26 cellular contexts compared by ENCODE assay signal in the genomic region with DNA sequence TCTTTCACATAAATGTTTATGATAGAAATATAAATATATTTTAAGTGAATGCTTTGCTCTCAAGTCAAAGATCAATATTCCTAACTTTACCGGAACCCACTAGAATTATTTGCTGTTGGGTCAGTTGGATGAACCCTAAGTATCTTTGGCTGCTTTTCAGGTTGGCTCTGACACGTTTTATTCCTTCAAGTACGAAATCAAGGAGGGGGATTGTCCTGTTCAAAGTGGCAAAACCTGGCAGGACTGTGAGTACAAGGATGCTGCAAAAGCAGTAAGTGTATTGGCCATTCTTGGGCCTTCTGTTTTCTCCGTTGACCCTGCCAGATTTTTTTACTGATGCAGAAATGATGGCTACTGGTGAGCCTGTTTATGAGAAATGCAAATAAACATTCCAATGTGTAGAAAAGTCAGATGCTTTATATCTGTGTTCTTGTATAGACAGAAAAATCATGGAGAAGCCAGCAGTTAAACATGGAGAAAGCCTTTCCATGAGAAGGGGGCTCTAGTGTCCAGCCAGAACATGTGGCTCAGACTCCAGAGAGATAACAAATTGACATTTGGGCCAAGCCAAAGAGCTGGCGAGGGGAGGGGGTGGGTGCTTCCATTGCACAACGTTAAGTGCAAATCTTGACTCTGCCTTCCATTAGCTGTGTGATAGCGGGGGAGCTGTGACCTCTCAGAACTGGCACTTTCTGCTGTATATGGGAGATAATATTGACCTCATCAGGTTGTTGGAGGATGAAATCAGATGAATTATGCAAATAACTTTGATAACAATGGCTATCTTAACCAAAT. TPM values are rescaled to one million over a fixed set of nuclear protein-coding genes. Genes with fewer than 3 reads are reported as not detected.
DNase-seq lines count a peak whose midpoint lies in the region; ATAC-seq, FAIRE-seq and TF ChIP-seq lines count a peak whose summit lies in the region.
"Had no signal": no experiment of that assay in that cellular context is flagged by ENCODE, and none has a peak within 500 bp of the region (broad histone marks: within the 10 kb centered on the region; RNA-seq: fewer than 3 reads in every experiment).

No MANE protein-coding gene starts in this region.

- no peaks in the 10 kb centered on the region for H3K79me2 ChIP-seq in K562 (ENCODE audit: control insufficient read depth, insufficient read depth, low read length)

- no peak; the same call in 1 of the 2 replicates for TF ChIP-seq EP300 in K562 (IDR thresholded peaks at IDR 0.05; ENCODE audit: low read length)

- H3K36me3 Mint-ChIP-seq in activated T-cell treated with anti-CD3 and anti-CD28 coated beads, Interleukin-2, amount 50 U/mL, for 4 hours (ENCODE audit: insufficient read depth) = no peaks in the 10 kb centered on the region
- H3K36me3 Mint-ChIP-seq: CD8-positive, alpha-beta T cell had no signal

- no peaks in the 10 kb centered on the region for H3K4me1 Mint-ChIP-seq in activated T-cell treated with anti-CD3 and anti-CD28 coated beads, Interleukin-2, amount 50 U/mL, for 4 hours (ENCODE audit: low read depth)

- TF ChIP-seq CTCF in K562 (IDR thresholded peaks at IDR 0.05 in 2 of 3, conservative IDR thresholded peaks at IDR 0.05 in 1 of 3; ENCODE audit: insufficient read depth in 2 of 3, low read depth in 1 of 3, low read length in 3 of 3) (no peak), kidney (IDR thresholded peaks at IDR 0.05; ENCODE audit: borderline replicate concordance, extremely low read depth, insufficient read depth) (no peak), thyroid gland (IDR thresholded peaks at IDR 0.05) (no peak), WERI-Rb-1 (IDR thresholded peaks at IDR 0.05; ENCODE audit: low read depth, low read length) (no peak)

- H3K4me1 ChIP-seq in K562 (replicated peaks in 1 of 2; ENCODE audit: control insufficient read depth in 2 of 2, insufficient read depth in 2 of 2, low read length in 2 of 2) = no peaks in the 10 kb centered on the region; a peak in 1 of 5 replicates
- no peaks in the 10 kb centered on the region for H3K4me1 ChIP-seq in kidney (ENCODE audit: control insufficient read depth in 1 of 2, insufficient read depth in 1 of 2, low read depth in 1 of 2, low read length in 2 of 2)
- peaks cover 0 to 3% of the 10 kb centered on the region in 2 donors for H3K4me1 ChIP-seq in thyroid gland

- H3K27ac ChIP-seq in K562 (ENCODE audit: extremely low read depth, low read depth, low read length) (no peak overlapping the region), kidney (ENCODE audit: low read depth in 2 of 2, low read length in 2 of 2) (peak overlapping the region; percentile 30 to 69), thyroid gland (no peak overlapping the region), WERI-Rb-1 (no peak overlapping the region)
- H3K27ac ChIP-seq: SK-N-MC had no signal

- no peak for DNase-seq in Right ventricle myocardium inferior (ENCODE audit: missing footprints)
- no peak for DNase-seq in cardiac septum (ENCODE audit: low spot score)
- peak; percentile 27 to 49 (median 36) for DNase-seq in K562 (ENCODE audit: extremely low read depth in 1 of 4, low spot score in 3 of 4)
- DNase-seq in kidney = no peak
- DNase-seq in thyroid gland = peak; percentile 45 to 49
- no peak for DNase-seq in GF-D8 (lab: John Stamatoyannopoulos, UW)
- DNase-seq in WERI-Rb-1 = no peak
- no peak for DNase-seq in activated T-cell treated with anti-CD3 and anti-CD28 coated beads, Interleukin-2, amount 50 U/mL, for 4 hours
- DNase-seq: 8988T; C1 segment of cervical spinal cord; CD8-positive, alpha-beta T cell; MM.1S; NCI-H1048; NCI-H1417 treated with DMSO at 0.1 percent for 48 hours; NCI-H187 treated with DMSO at 0.1 percent for 48 hours; NCI-H2107; NCI-H446 treated with DMSO at 0.1 percent for 48 hours; NCI-H526 treated with DMSO at 0.1 percent for 48 hours; PC-3; SHP77 treated with DMSO at 0.1 percent for 48 hours had no signal

- H3K4me3 ChIP-seq in K562 = no peak overlapping the region
- peak overlapping the region; percentile 52 to 57 for H3K4me3 ChIP-seq in kidney (ENCODE audit: low read length in 2 of 2)
- no peak overlapping the region for H3K4me3 ChIP-seq in thyroid gland (replicated peaks in 1 of 3)
- H3K4me3 ChIP-seq in WERI-Rb-1 (ENCODE audit: low read depth, low read length) = no peak overlapping the region
- H3K4me3 ChIP-seq: SK-N-MC had no signal

- peak; percentile 56 for ATAC-seq in Right ventricle myocardium inferior
- peak; percentile 69 for ATAC-seq in K562
- no peak for ATAC-seq in activated T-cell treated with anti-CD3 and anti-CD28 coated beads, Interleukin-2, amount 50 U/mL, for 4 hours
- ATAC-seq: CD8-positive, alpha-beta T cell; PC-3 had no signal

- H3K27me3 ChIP-seq in K562 (ENCODE audit: control insufficient read depth in 2 of 2, insufficient read depth in 2 of 2, low read length in 2 of 2) = peaks cover 6 to 17% of the 10 kb centered on the region in 2 experiments; a peak in 4 of 5 replicates
- H3K27me3 ChIP-seq in thyroid gland = no peaks in the 10 kb centered on the region
- H3K27me3 ChIP-seq in WERI-Rb-1 (ENCODE audit: insufficient read depth, low read depth, severe bottlenecking) = peaks cover 3% of the 10 kb centered on the region

- BruUV-seq in K562 (replicated peaks; lab: Mats Ljungman, UMichigan) = no TSS peak

- in situ Hi-C loops in K562 (cut with MboI) = no loop called here

- no peak overlapping the region for H3K9ac ChIP-seq in K562 (ENCODE audit: insufficient read depth in 1 of 2, low read depth in 2 of 2, low read length in 2 of 2)
- H3K9ac ChIP-seq in kidney (ENCODE audit: low read length in 2 of 2) = peak overlapping the region; percentile 24 to 35

- FAIRE-seq in K562 (lab: Jason Lieb, UNC) = no peak
- FAIRE-seq in kidney (lab: Jason Lieb, UNC) = no peak
- FAIRE-seq: GM18507, HTR-8/SVneo had no signal

- H3K36me3 ChIP-seq in K562 (ENCODE audit: control insufficient read depth, insufficient read depth, low read length) = no peaks in the 10 kb centered on the region
- no peaks in the 10 kb centered on the region for H3K36me3 ChIP-seq in kidney (ENCODE audit: control insufficient read depth in 1 of 2, insufficient read depth in 2 of 2, low read length in 2 of 2)
- H3K36me3 ChIP-seq in thyroid gland = no peaks in the 10 kb centered on the region
- no peaks in the 10 kb centered on the region for H3K36me3 ChIP-seq in WERI-Rb-1

- no peak for TF ChIP-seq RAD21 in K562 (CRISPR knock-in tag; conservative IDR thresholded peaks at IDR 0.05 in 1 of 2, IDR thresholded peaks at IDR 0.05 in 1 of 2)

- no peak overlapping the region for H2AFZ ChIP-seq in K562 (ENCODE audit: low read depth, low read length)

- no peak overlapping the region for H3K4me3 Mint-ChIP-seq in activated T-cell treated with anti-CD3 and anti-CD28 coated beads, Interleukin-2, amount 50 U/mL, for 4 hours
- H3K4me3 Mint-ChIP-seq: CD8-positive, alpha-beta T cell had no signal

- CTCF ChIA-PET in K562 (lab: Yijun Ruan, JAX; ENCODE audit: low intra/inter-chr PET ratio) = interaction anchor here (0.5 kb wide), 1 partner anchor 959 kb away, joined by 3 read pairs; no protein-coding TSS in a partner anchor

- H3K9me3 Mint-ChIP-seq in activated T-cell treated with anti-CD3 and anti-CD28 coated beads, Interleukin-2, amount 50 U/mL, for 4 hours = no peaks in the 10 kb centered on the region
- H3K9me3 Mint-ChIP-seq: CD8-positive, alpha-beta T cell had no signal

- intact Hi-C loops in Right ventricle myocardium inferior (cut with DNase I) (no loop called here), cardiac septum (cut with DNase I) (no loop called here), K562 (cut with micrococcal nuclease) (no loop called here), kidney (cut with DNase I) (no loop called here), thyroid gland (cut with DNase I) (no loop called here)

- H3K27me3 Mint-ChIP-seq in activated T-cell treated with anti-CD3 and anti-CD28 coated beads, Interleukin-2, amount 50 U/mL, for 4 hours (ENCODE audit: low read depth) = peaks cover 2% of the 10 kb centered on the region

- WGBS in K562 (ENCODE audit: insufficient coverage, low coverage, missing lambda C conversion rate) = 22% methylated on average over 6 of the region's 7 CpGs
- 20 to 37% methylated on average over 7 of the region's 7 CpGs for WGBS in thyroid gland, 2 donors

- H3K9me1 ChIP-seq in K562 (ENCODE audit: control insufficient read depth, insufficient read depth, low read length) = no peaks in the 10 kb centered on the region

- H3K9me3 ChIP-seq in K562 (replicated peaks; ENCODE audit: control insufficient read depth, insufficient read depth, low read depth, low read length) (no peaks in the 10 kb centered on the region), kidney (ENCODE audit: control insufficient read depth in 1 of 2, low read length in 2 of 2) (no peaks in the 10 kb centered on the region), thyroid gland (no peaks in the 10 kb centered on the region), WERI-Rb-1 (ENCODE audit: severe bottlenecking) (no peaks in the 10 kb centered on the region)

- POLR2A ChIA-PET in K562 (lab: Yijun Ruan, JAX) = interaction anchor here (1.0 to 3.8 kb wide), 2 partner anchors 12 to 63 kb away, joined by 3 to 14 read pairs; a partner anchor contains a TSS

- H3K4me2 ChIP-seq in K562 (ENCODE audit: insufficient read depth, low read length) = no peak overlapping the region

- no peaks in the 10 kb centered on the region; the same call in 1 of the 2 replicates for H4K20me1 ChIP-seq in K562 (replicated peaks; ENCODE audit: control insufficient read depth, insufficient read depth, low read length)

- TF ChIP-seq POLR2A in K562 (conservative IDR thresholded peaks at IDR 0.05) = no peak
- TF ChIP-seq POLR2A in thyroid gland (IDR thresholded peaks at IDR 0.05) = no peak

RNA-seq across cellular contexts. Expression of a gene that starts 3.0 kb away (rescaled TPM):
- total RNA-seq in Right ventricle myocardium inferior (0.62 TPM), cardiac septum (not detected), K562 (2014; rRNA removed) (not detected in 2 replicates), K562 (2014; rRNA removed; fragmentation: Illumina TruSeq; extraction: Trizol) (not detected in 2 replicates), K562 (2015; rRNA removed; fragmentation: Illumina TruSeq; extraction: Trizol) (not detected in 2 replicates), K562 (2021) (0.07 and 0.09 TPM in 2 replicates), kidney (8.7 TPM), thyroid gland (not detected)
- total RNA-seq in K562 (2011; cell fraction: chromatin; rRNA removed; ENCODE audit: low replicate concordance) = not detected in 2 replicates
- total RNA-seq in K562 (2011; cell fraction: nucleolus; rRNA removed) = not detected in 2 replicates
- total RNA-seq in K562 (2011; cell fraction: nucleoplasm; rRNA removed) = not detected in 2 replicates
- polyA plus RNA-seq in K562 (2011; rRNA removed) (not detected in 2 replicates), K562 (2014; fragmentation: Illumina TruSeq; extraction: Trizol) (not detected in 2 replicates), K562 (2014; fragmentation: Nextera tagmentation; extraction: Ambion mirVana) (not detected), K562 (2014; rRNA removed) (not detected in 2 replicates), kidney (ENCODE audit: insufficient read depth, low read depth, low replicate concordance) (710 TPM)
- not detected in 2 replicates for polyA plus RNA-seq in K562 (2011; cell fraction: cytosol; rRNA removed)
- not detected in 2 replicates for polyA plus RNA-seq in K562 (2011; cell fraction: nucleus; rRNA removed)
- not detected in 2 replicates for polyA plus RNA-seq in K562 (2012)
- not detected in 2 replicates for polyA minus RNA-seq in K562 (2011; rRNA and poly(A)+ RNA removed)
- not detected in 2 replicates for polyA minus RNA-seq in K562 (2011; cell fraction: cytosol; rRNA and poly(A)+ RNA removed)
- polyA minus RNA-seq in K562 (2011; cell fraction: nucleus; rRNA and poly(A)+ RNA removed) = not detected in 2 replicates
- total RNA-seq in activated T-cell treated with anti-CD3 and anti-CD28 coated beads, Interleukin-2, amount 50 U/mL, for 4 hours = under 1 TPM; 0.13 to 0.35 (median 0.28) TPM
- total RNA-seq: CD8-positive, alpha-beta T cell; G401; H4; PC-3; RPMI7951 had no signal

RNA-seq across cellular contexts. Expression of a gene that starts 54.3 kb away (rescaled TPM):
- total RNA-seq in Right ventricle myocardium inferior (not detected), cardiac septum (not detected), K562 (2014; rRNA removed) (not detected in 2 replicates), K562 (2014; rRNA removed; fragmentation: Illumina TruSeq; extraction: Trizol) (not detected in 2 replicates), K562 (2015; rRNA removed; fragmentation: Illumina TruSeq; extraction: Trizol) (not detected in 2 replicates), K562 (2021) (not detected in 2 replicates), kidney (0.35 TPM), thyroid gland (under 1 TPM in 1 of 4 donors, not detected in 3; 0.34 TPM)
- not detected in 2 replicates for total RNA-seq in K562 (2011; cell fraction: chromatin; rRNA removed; ENCODE audit: low replicate concordance)
- not detected in 2 replicates for total RNA-seq in K562 (2011; cell fraction: nucleolus; rRNA removed)
- not detected in 2 replicates for total RNA-seq in K562 (2011; cell fraction: nucleoplasm; rRNA removed)
- polyA plus RNA-seq in K562 (2011; rRNA removed) (not detected in 2 replicates), K562 (2014; fragmentation: Illumina TruSeq; extraction: Trizol) (not detected in 2 replicates), K562 (2014; fragmentation: Nextera tagmentation; extraction: Ambion mirVana) (not detected), K562 (2014; rRNA removed) (not detected in 2 replicates), kidney (ENCODE audit: insufficient read depth, low read depth, low replicate concordance) (22.8 TPM)
- polyA plus RNA-seq in K562 (2011; cell fraction: cytosol; rRNA removed) = not detected in 2 replicates
- polyA plus RNA-seq in K562 (2011; cell fraction: nucleus; rRNA removed) = not detected in 2 replicates
- 0.04 TPM in 1 of 2 replicates, not detected in the other for polyA plus RNA-seq in K562 (2012)
- not detected in 2 replicates for polyA minus RNA-seq in K562 (2011; rRNA and poly(A)+ RNA removed)
- not detected in 2 replicates for polyA minus RNA-seq in K562 (2011; cell fraction: cytosol; rRNA and poly(A)+ RNA removed)
- not detected in 2 replicates for polyA minus RNA-seq in K562 (2011; cell fraction: nucleus; rRNA and poly(A)+ RNA removed)
- not detected for total RNA-seq in activated T-cell treated with anti-CD3 and anti-CD28 coated beads, Interleukin-2, amount 50 U/mL, for 4 hours
- total RNA-seq: CD8-positive, alpha-beta T cell; G401; H4; PC-3; RPMI7951 had no signal

Comparison
In these comparisons a context has a peak if more than half of its experiments do, and no peak if none do; other contexts are left out.
1. ATAC-seq: peak in Right ventricle myocardium inferior (single experiment) and K562 (single experiment); none in activated T-cell treated with anti-CD3 and anti-CD28 coated beads, Interleukin-2, amount 50 U/mL, for 4 hours (0 of 2).
2. DNase-seq: peak in K562 (4 of 4) and thyroid gland (2 of 2); none in Right ventricle myocardium inferior (single experiment), cardiac septum (single experiment), kidney (single experiment), GF-D8 (single experiment), WERI-Rb-1 (single experiment) and activated T-cell treated with anti-CD3 and anti-CD28 coated beads, Interleukin-2, amount 50 U/mL, for 4 hours (single experiment).
3. H3K27ac ChIP-seq: peak in kidney (2 of 2); none in K562 (single experiment), thyroid gland (0 of 3) and WERI-Rb-1 (single experiment).
4. H3K4me3 ChIP-seq: peak in kidney (2 of 2); none in K562 (single experiment), thyroid gland (0 of 3) and WERI-Rb-1 (single experiment).
5. H3K9ac ChIP-seq: peak in kidney (2 of 2); none in K562 (0 of 2).